1 cellular context compared by ENCODE assay signal in the genomic region with DNA sequence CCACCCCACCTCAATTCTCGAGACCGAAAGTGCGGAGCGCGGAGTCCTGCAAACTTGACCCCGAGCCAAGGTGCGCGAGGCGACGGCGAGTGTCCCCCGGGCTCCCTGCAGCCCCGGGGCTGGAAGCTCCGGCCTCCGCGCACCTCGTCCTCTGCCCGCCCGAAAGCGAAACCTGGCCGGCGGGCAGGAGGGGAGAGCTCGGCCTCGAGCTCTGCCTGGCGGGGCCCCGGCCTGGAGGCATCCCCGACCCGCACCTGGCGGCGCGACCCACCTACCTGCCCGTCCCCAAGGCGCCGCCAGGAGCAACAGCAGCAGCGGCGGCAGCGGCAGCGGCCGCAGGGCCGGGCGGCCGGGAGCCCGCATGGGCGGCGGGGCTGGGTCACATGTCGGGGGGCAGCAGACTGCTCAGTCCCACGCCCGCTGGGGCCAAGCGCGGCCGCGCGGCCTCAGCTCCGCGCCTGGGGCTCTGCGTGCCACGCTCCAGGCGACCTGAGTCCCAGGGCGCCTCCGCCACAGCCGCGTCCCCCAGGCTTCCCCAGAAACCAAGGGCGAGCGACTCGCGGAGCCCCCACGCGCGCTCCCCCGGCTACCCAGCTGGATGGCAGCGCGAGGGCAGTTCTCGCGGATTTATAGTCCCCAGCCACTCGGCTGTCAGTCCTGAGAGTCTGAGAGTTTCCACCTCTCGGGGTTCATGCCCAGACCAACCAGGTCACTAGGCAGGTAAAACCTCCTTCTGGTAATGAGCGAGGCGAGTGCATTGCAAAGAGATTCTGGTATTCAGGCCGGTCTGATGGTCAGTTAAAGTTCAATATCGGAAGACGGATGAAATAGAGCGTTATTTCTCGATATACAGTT.
TF ChIP-seq lines count a peak whose summit lies in the region.

A gene with protein sequence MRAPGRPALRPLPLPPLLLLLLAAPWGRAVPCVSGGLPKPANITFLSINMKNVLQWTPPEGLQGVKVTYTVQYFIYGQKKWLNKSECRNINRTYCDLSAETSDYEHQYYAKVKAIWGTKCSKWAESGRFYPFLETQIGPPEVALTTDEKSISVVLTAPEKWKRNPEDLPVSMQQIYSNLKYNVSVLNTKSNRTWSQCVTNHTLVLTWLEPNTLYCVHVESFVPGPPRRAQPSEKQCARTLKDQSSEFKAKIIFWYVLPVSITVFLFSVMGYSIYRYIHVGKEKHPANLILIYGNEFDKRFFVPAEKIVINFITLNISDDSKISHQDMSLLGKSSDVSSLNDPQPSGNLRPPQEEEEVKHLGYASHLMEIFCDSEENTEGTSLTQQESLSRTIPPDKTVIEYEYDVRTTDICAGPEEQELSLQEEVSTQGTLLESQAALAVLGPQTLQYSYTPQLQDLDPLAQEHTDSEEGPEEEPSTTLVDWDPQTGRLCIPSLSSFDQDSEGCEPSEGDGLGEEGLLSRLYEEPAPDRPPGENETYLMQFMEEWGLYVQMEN (minus strand): TSS at position 600 of the 855 bp plus-strand sequence. CDS start 237 bp downstream, at position 363.

TF ChIP-seq in neural cell, 6 proteins besides CTCF, POLR2A, EP300 and RAD21 (continued from another document):
- TF ChIP-seq, protein P1, sequence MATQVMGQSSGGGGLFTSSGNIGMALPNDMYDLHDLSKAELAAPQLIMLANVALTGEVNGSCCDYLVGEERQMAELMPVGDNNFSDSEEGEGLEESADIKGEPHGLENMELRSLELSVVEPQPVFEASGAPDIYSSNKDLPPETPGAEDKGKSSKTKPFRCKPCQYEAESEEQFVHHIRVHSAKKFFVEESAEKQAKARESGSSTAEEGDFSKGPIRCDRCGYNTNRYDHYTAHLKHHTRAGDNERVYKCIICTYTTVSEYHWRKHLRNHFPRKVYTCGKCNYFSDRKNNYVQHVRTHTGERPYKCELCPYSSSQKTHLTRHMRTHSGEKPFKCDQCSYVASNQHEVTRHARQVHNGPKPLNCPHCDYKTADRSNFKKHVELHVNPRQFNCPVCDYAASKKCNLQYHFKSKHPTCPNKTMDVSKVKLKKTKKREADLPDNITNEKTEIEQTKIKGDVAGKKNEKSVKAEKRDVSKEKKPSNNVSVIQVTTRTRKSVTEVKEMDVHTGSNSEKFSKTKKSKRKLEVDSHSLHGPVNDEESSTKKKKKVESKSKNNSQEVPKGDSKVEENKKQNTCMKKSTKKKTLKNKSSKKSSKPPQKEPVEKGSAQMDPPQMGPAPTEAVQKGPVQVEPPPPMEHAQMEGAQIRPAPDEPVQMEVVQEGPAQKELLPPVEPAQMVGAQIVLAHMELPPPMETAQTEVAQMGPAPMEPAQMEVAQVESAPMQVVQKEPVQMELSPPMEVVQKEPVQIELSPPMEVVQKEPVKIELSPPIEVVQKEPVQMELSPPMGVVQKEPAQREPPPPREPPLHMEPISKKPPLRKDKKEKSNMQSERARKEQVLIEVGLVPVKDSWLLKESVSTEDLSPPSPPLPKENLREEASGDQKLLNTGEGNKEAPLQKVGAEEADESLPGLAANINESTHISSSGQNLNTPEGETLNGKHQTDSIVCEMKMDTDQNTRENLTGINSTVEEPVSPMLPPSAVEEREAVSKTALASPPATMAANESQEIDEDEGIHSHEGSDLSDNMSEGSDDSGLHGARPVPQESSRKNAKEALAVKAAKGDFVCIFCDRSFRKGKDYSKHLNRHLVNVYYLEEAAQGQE (IDR thresholded peaks at IDR 0.05; ENCODE audit: borderline replicate concordance), result no peak
- TF ChIP-seq SMC3 (conservative IDR thresholded peaks at IDR 0.05; ENCODE audit: poor library complexity), result no peak
TF ChIP-seq in neural cell: peak in this region for 1.
